25 cellular contexts compared by ENCODE assay signal in the genomic region with DNA sequence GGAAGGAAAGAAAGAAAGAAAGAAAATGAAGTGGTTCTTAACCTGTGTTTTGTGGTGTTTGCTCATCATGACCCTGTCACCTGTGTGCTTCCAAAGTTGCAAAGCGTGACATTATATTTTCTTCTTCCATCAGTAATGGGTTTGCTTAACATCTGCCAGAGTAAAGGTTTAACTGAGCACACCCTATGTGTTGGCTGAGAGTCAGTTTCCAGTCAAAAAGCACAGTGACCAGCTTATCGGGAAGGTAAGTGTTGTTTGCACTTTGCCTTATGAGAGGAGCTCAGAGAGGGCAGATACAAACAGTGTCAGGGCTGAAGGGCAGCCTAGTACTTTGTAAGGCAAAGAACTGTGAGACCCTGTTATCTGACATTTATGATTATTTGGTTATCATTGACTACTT.
"Had no signal": no experiment of that assay in that cellular context is flagged by ENCODE, and none has a peak within 500 bp of the region (broad histone marks: within the 10 kb centered on the region; RNA-seq: fewer than 3 reads in every experiment).

No MANE protein-coding gene starts in this region.

- DNase-seq: activated CD4-positive, alpha-beta T cell treated with anti-CD3 and anti-CD28 coated beads, Interleukin-2, amount 50 U/mL, for 48 hours; activated CD8-positive, alpha-beta memory T cell treated with anti-CD3 and anti-CD28 coated beads, Interleukin-2, amount 50 U/mL, for 48 hours; activated naive CD4-positive, alpha-beta T cell treated with Interleukin-2 at 50 U/mL for 16 hours; activated naive CD8-positive, alpha-beta T cell treated with anti-CD3 and anti-CD28 coated beads for 36 hours; activated T-cell treated with anti-CD3 and anti-CD28 coated beads, Interleukin-2, amount 50 U/mL, for 48 hours; amniotic stem cell; endodermal cell; head of caudate nucleus; islet precursor cell; lower lobe of right lung; mesendoderm; naive thymus-derived CD4-positive, alpha-beta T cell; posterior cingulate gyrus; retina; sigmoid colon; stimulated activated CD4-positive, alpha-beta T cell treated with anti-CD3 and anti-CD28 coated beads, Interleukin-2, amount 100 ng/mL, for 48 hours; stimulated activated CD8-positive, alpha-beta memory T cell treated with anti-CD3 and anti-CD28 coated beads, Interleukin-4, amount 100 ng/mL, for 48 hours; stimulated activated naive B cell treated with anti-CD40 and anti-IgM and Interleukin-4, amounts not matched to agents 10 μg/mL and 1 μg/mL and 100 μg/mL, for 72 hours; T-helper 9 cell; transverse colon had no signal

- H3K4me1 ChIP-seq: breast epithelium, lower lobe of right lung, neural progenitor cell had no signal

- H3K36me3 ChIP-seq: breast epithelium, gastroesophageal sphincter, lower lobe of right lung, neural progenitor cell, sigmoid colon, transverse colon had no signal

- ATAC-seq: gastroesophageal sphincter; lower lobe of right lung; naive thymus-derived CD4-positive, alpha-beta T cell; stimulated activated naive B cell treated with anti-CD40 and anti-IgM and Interleukin-4, amounts not matched to agents 10 μg/mL and 1 μg/mL and 100 μg/mL, for 72 hours; WTC11 had no signal

- H3K4me3 ChIP-seq: breast epithelium, coronary artery, gastroesophageal sphincter, lower lobe of right lung, neural progenitor cell, sigmoid colon, transverse colon had no signal

- H3K9ac ChIP-seq: neural progenitor cell had no signal

- H3K4me2 ChIP-seq: neural progenitor cell had no signal

- H3K27ac ChIP-seq: breast epithelium, coronary artery, gastroesophageal sphincter, lower lobe of right lung, neural progenitor cell, sigmoid colon, transverse colon had no signal

- H3K27me3 ChIP-seq: breast epithelium, gastroesophageal sphincter, neural progenitor cell, sigmoid colon, transverse colon had no signal

- H3K9me3 ChIP-seq: breast epithelium, gastroesophageal sphincter, lower lobe of right lung, sigmoid colon, transverse colon had no signal
